ENCODE assay signal across 8 cellular contexts in genomic region chr12:103841690-103842584, GRCh38. TPM values are rescaled to one million over a fixed set of nuclear protein-coding genes. Genes with fewer than 3 reads are reported as not detected.
DNase-seq lines count a peak whose midpoint lies in the region; ATAC-seq and TF ChIP-seq lines count a peak whose summit lies in the region.

No MANE protein-coding gene starts in this region.

- H3K4me3 ChIP-seq in AG10803 (ENCODE audit: low read length) (peak overlapping the region; percentile 65), HUES48 (ENCODE audit: low read depth, low read length) (peak overlapping the region; percentile 74), SK-N-MC (peak overlapping the region; percentile 89), hepatocyte (peak overlapping the region; percentile 44), skeletal muscle satellite cell (ENCODE audit: low read length) (peak overlapping the region; percentile 77)

- H3K4me2 ChIP-seq in hepatocyte (peak overlapping the region; percentile 95), skeletal muscle satellite cell (ENCODE audit: low read length) (peak overlapping the region; percentile 94)

- H3K27me3 ChIP-seq in HUES48 (ENCODE audit: control insufficient read depth, insufficient read depth, low read length) (peaks cover 7% of the 10 kb centered on the region), hepatocyte (no peaks in the 10 kb centered on the region), skeletal muscle satellite cell (ENCODE audit: control insufficient read depth, insufficient read depth, low read length) (no peaks in the 10 kb centered on the region)

- H3K27ac ChIP-seq in HUES48 (ENCODE audit: low read depth, low read length), result peak overlapping the region; percentile 38
- no peak overlapping the region for H3K27ac ChIP-seq in SK-N-MC
- peak overlapping the region; percentile 85 for H3K27ac ChIP-seq in hepatocyte

- H3K9me2 ChIP-seq in hepatocyte (replicated peaks; ENCODE audit: insufficient read depth), result no peaks in the 10 kb centered on the region

- H3K79me2 ChIP-seq in hepatocyte, result peaks cover 33% of the 10 kb centered on the region

- DNase-seq in AG10803 (ENCODE audit: low read depth) (peak; percentile 70), SK-N-MC (ENCODE audit: low read depth, low spot score) (no peak), amniotic stem cell (lab: John Stamatoyannopoulos, UW) (peak; percentile 66), hepatocyte (ENCODE audit: low spot score) (peak; percentile 59)

- 0 out of 2 replicates have a peak overlapping the region, but pooled peaks have one; percentile 12 for H3K9ac ChIP-seq in HUES48 (ENCODE audit: low read depth, low read length)
- no peak overlapping the region for H3K9ac ChIP-seq in SK-N-MC (ENCODE audit: insufficient read length)
- H3K9ac ChIP-seq in skeletal muscle satellite cell (ENCODE audit: low read depth, low read length), result peak overlapping the region; percentile 77

- WGBS in hepatocyte (ENCODE audit: low lambda C conversion rate, missing lambda C conversion rate), result 30% methylated on average over 20 of the region's 20 CpGs

- H3K4me1 ChIP-seq in HUES48 (ENCODE audit: control insufficient read depth, insufficient read depth, low read length) (peaks cover 7% of the 10 kb centered on the region), hepatocyte (ENCODE audit: insufficient read depth) (peaks cover 18% of the 10 kb centered on the region), skeletal muscle satellite cell (ENCODE audit: control insufficient read depth, insufficient read depth, low read length) (peaks cover 28% of the 10 kb centered on the region)

- H2AFZ ChIP-seq in hepatocyte, result peak overlapping the region; percentile 97

- no peaks in the 10 kb centered on the region for H3K36me3 ChIP-seq in HUES48 (ENCODE audit: control insufficient read depth, insufficient read depth, low read length)
- H3K36me3 ChIP-seq in SK-N-MC (ENCODE audit: insufficient read depth, low read length), result no peaks in the 10 kb centered on the region; the same call in 1 of the 2 replicates
- H3K36me3 ChIP-seq in hepatocyte (replicated peaks; ENCODE audit: insufficient read depth, low read depth), result no peaks in the 10 kb centered on the region
- no peaks in the 10 kb centered on the region for H3K36me3 ChIP-seq in skeletal muscle satellite cell (ENCODE audit: insufficient read depth, low read length)

- TF ChIP-seq CTCF in AG10803 (conservative IDR thresholded peaks at IDR 0.05; ENCODE audit: low read length) (no peak), hepatocyte (IDR thresholded peaks at IDR 0.05; ENCODE audit: poor library complexity) (no peak)

- H4K20me1 ChIP-seq in hepatocyte (ENCODE audit: insufficient read depth, poor library complexity, severe bottlenecking), result no peaks in the 10 kb centered on the region

- peak; percentile 8 for ATAC-seq in GM19395 (IDR thresholded peaks at IDR 0.05; ENCODE audit: unreplicated experiment)
- ATAC-seq in HG03469 (IDR thresholded peaks at IDR 0.05; ENCODE audit: unreplicated experiment), result no peak

- no peaks in the 10 kb centered on the region for H3K9me3 ChIP-seq in HUES48 (ENCODE audit: control insufficient read depth, insufficient read depth, low read length)
- no peaks in the 10 kb centered on the region for H3K9me3 ChIP-seq in SK-N-MC (ENCODE audit: low read depth, low read length)
- H3K9me3 ChIP-seq in hepatocyte (ENCODE audit: low read depth), result no peaks in the 10 kb centered on the region
- H3K9me3 ChIP-seq in skeletal muscle satellite cell (replicated peaks; ENCODE audit: low read length), result no peaks in the 10 kb centered on the region

RNA-seq across cellular contexts. Expression of gene NT5DC3, which starts 0.9 kb away (rescaled TPM):
- 6.1 and 6.3 TPM in 2 replicates for total RNA-seq in hepatocyte
- 2.8 and 4.4 TPM in 2 replicates for polyA plus RNA-seq in hepatocyte
- total RNA-seq in skeletal muscle satellite cell (2012; rRNA removed), result 8.4 and 12.2 TPM in 2 replicates
